Comparison of ENCODE assay signal across 28 cellular contexts in the genomic region with DNA sequence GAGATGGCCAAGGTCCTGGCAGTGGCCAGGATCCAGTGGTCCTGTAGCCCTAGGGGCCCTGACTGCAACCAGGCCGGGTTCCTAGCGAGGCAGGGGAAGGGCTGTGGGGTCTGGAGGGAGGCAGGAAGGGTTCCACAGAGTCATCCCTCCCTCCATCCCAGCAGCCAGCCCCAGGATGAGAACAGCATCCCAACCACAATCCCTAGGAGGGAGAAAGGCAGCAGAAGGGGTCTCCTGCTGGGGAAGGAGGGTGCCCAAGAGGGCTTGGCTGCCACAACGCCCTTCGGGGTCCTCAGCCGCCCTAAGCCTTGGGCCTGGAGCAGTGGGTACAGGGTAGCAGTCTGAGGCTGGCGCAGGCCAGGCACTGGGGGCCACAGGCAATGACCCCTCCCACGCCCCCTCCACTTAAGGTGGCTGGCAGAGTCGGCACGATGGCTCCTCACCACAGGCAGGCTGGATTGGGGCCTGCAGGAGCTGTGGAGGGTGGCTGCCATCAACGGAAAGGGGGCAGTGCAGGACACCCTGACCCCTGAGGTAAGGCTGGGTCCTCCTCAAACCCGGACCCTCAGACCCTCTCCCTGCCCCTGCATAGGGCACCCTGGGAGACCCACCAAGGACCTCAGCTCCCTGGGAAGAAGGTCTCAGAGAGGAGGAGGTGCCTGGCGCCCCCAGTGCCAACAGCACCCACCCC. TPM values are rescaled to one million over a fixed set of nuclear protein-coding genes. Genes with fewer than 3 reads are reported as not detected.
"Had no signal": no experiment of that assay in that cellular context is flagged by ENCODE, and none has a peak within 500 bp of the region (broad histone marks: within the 10 kb centered on the region; RNA-seq: fewer than 3 reads in every experiment).

No MANE protein-coding gene starts in this region.

- H3K4me1 Mint-ChIP-seq: activated CD4-positive, alpha-beta T cell treated with anti-CD3 and anti-CD28 coated beads, Interleukin-2, amount 10 ng/mL, durations not matched to agents 7 days and 5 days; activated CD8-positive, alpha-beta memory T cell treated with anti-CD3 and anti-CD28 coated beads, Interleukin-2, amount 10 ng/mL, durations not matched to agents 7 days and 5 days; naive thymus-derived CD4-positive, alpha-beta T cell had no signal

- H3K27me3 ChIP-seq: breast epithelium, neutrophil, pancreas, testis had no signal

- H3K27ac ChIP-seq: breast epithelium, coronary artery, esophagus muscularis mucosa, neutrophil, pancreas, SK-N-MC, testis, WERI-Rb-1 had no signal

- ATAC-seq: activated CD8-positive, alpha-beta memory T cell treated with anti-CD3 and anti-CD28 coated beads, Interleukin-2, amount 10 ng/mL, durations not matched to agents 7 days and 5 days; activated CD8-positive, alpha-beta T cell treated with anti-CD3 and anti-CD28 coated beads for 36 hours; activated naive CD4-positive, alpha-beta T cell treated with anti-CD3 and anti-CD28 coated beads, Interleukin-2, amount 50 U/mL, for 72 hours; naive thymus-derived CD4-positive, alpha-beta T cell; pancreas; sciatic nerve had no signal

- H3K9me3 ChIP-seq: breast epithelium, esophagus muscularis mucosa, neutrophil, pancreas, testis had no signal

- H3K27ac Mint-ChIP-seq: activated CD4-positive, alpha-beta T cell treated with anti-CD3 and anti-CD28 coated beads, Interleukin-2, amount 10 ng/mL, durations not matched to agents 7 days and 5 days; activated CD8-positive, alpha-beta memory T cell treated with anti-CD3 and anti-CD28 coated beads, Interleukin-2, amount 10 ng/mL, durations not matched to agents 7 days and 5 days; activated CD8-positive, alpha-beta T cell treated with anti-CD3 and anti-CD28 coated beads for 36 hours; activated naive CD4-positive, alpha-beta T cell treated with anti-CD3 and anti-CD28 coated beads, Interleukin-2, amount 50 U/mL, for 72 hours; activated T-helper 1 cell treated with anti-CD3 and anti-CD28 coated beads, Interleukin-12 subunit alpha, Interleukin-12 subunit beta, Interleukin-2, Interleukin-4 antibody, amounts not matched to agents 30 ng/mL and 10 ng/mL and 1 ng/mL, durations not matched to agents 14 hours and 24 hours and 36 hours; naive thymus-derived CD4-positive, alpha-beta T cell; type B pancreatic cell had no signal

- H3K9me3 Mint-ChIP-seq: activated CD4-positive, alpha-beta T cell treated with anti-CD3 and anti-CD28 coated beads, Interleukin-2, amount 10 ng/mL, durations not matched to agents 7 days and 5 days; activated CD8-positive, alpha-beta T cell treated with anti-CD3 and anti-CD28 coated beads for 36 hours; activated naive CD4-positive, alpha-beta T cell treated with anti-CD3 and anti-CD28 coated beads, Interleukin-2, amount 50 U/mL, for 72 hours; activated T-helper 1 cell treated with anti-CD3 and anti-CD28 coated beads, Interleukin-12 subunit alpha, Interleukin-12 subunit beta, Interleukin-2, Interleukin-4 antibody, amounts not matched to agents 30 ng/mL and 10 ng/mL and 1 ng/mL, durations not matched to agents 14 hours and 24 hours and 36 hours; naive thymus-derived CD4-positive, alpha-beta T cell; type B pancreatic cell had no signal

- H3K4me3 Mint-ChIP-seq: activated CD4-positive, alpha-beta T cell treated with anti-CD3 and anti-CD28 coated beads, Interleukin-2, amount 10 ng/mL, durations not matched to agents 7 days and 5 days; activated CD8-positive, alpha-beta memory T cell treated with anti-CD3 and anti-CD28 coated beads, Interleukin-2, amount 10 ng/mL, durations not matched to agents 7 days and 5 days; activated CD8-positive, alpha-beta T cell treated with anti-CD3 and anti-CD28 coated beads for 36 hours; activated T-helper 1 cell treated with anti-CD3 and anti-CD28 coated beads, Interleukin-12 subunit alpha, Interleukin-12 subunit beta, Interleukin-2, Interleukin-4 antibody, amounts not matched to agents 30 ng/mL and 10 ng/mL and 1 ng/mL, durations not matched to agents 14 hours and 24 hours and 36 hours; naive thymus-derived CD4-positive, alpha-beta T cell; type B pancreatic cell had no signal

- DNase-seq: activated CD4-positive, alpha-beta T cell treated with anti-CD3 and anti-CD28 coated beads, Interleukin-2, amount 10 ng/mL, durations not matched to agents 7 days and 5 days; activated CD4-positive, CD25-positive, alpha-beta regulatory T cell treated with anti-CD3 and anti-CD28 coated beads, Interleukin-2, amount 50 U/mL, for 72 hours; activated CD8-positive, alpha-beta memory T cell treated with anti-CD3 and anti-CD28 coated beads, Interleukin-2, amount 10 ng/mL, durations not matched to agents 7 days and 5 days; activated CD8-positive, alpha-beta T cell treated with anti-CD3 and anti-CD28 coated beads for 36 hours; activated gamma-delta T cell; activated T-cell treated with anti-CD3 and anti-CD28 coated beads for 4 hours; hippocampal formation; mesendoderm; naive thymus-derived CD4-positive, alpha-beta T cell; small intestine; stimulated activated CD4-positive, alpha-beta T cell treated with anti-CD3 and anti-CD28 coated beads, Interleukin-2, amount 100 ng/mL, for 48 hours; stimulated activated CD8-positive, alpha-beta memory T cell treated with anti-CD3 and anti-CD28 coated beads, Interleukin-4, amount 100 ng/mL, for 48 hours; stimulated activated naive CD4-positive, alpha-beta T cell; testis; WERI-Rb-1 had no signal

- H3K27me3 Mint-ChIP-seq: activated CD4-positive, alpha-beta T cell treated with anti-CD3 and anti-CD28 coated beads, Interleukin-2, amount 10 ng/mL, durations not matched to agents 7 days and 5 days; activated CD8-positive, alpha-beta memory T cell treated with anti-CD3 and anti-CD28 coated beads, Interleukin-2, amount 10 ng/mL, durations not matched to agents 7 days and 5 days; activated CD8-positive, alpha-beta T cell treated with anti-CD3 and anti-CD28 coated beads for 36 hours; naive thymus-derived CD4-positive, alpha-beta T cell; type B pancreatic cell had no signal

- H3K4me1 ChIP-seq: breast epithelium, esophagus muscularis mucosa, pancreas, testis had no signal

- H3K4me3 ChIP-seq: breast epithelium, coronary artery, esophagus muscularis mucosa, pancreas, SK-N-MC, testis had no signal

- H3K36me3 ChIP-seq: breast epithelium, esophagus muscularis mucosa, neutrophil, pancreas, WERI-Rb-1 had no signal

- H3K36me3 Mint-ChIP-seq: activated CD8-positive, alpha-beta memory T cell treated with anti-CD3 and anti-CD28 coated beads, Interleukin-2, amount 10 ng/mL, durations not matched to agents 7 days and 5 days; activated naive CD4-positive, alpha-beta T cell treated with anti-CD3 and anti-CD28 coated beads, Interleukin-2, amount 50 U/mL, for 72 hours; naive thymus-derived CD4-positive, alpha-beta T cell; type B pancreatic cell had no signal

RNA-seq across cellular contexts. Expression of gene SLC22A12, which starts 7.2 kb away (rescaled TPM):
- total RNA-seq: activated CD4-positive, alpha-beta T cell treated with anti-CD3 and anti-CD28 coated beads, Interleukin-2, amount 10 ng/mL, durations not matched to agents 7 days and 5 days; activated CD8-positive, alpha-beta memory T cell treated with anti-CD3 and anti-CD28 coated beads, Interleukin-2, amount 10 ng/mL, durations not matched to agents 7 days and 5 days; activated CD8-positive, alpha-beta T cell treated with anti-CD3 and anti-CD28 coated beads for 36 hours; activated naive CD4-positive, alpha-beta T cell treated with anti-CD3 and anti-CD28 coated beads, Interleukin-2, amount 50 U/mL, for 72 hours; activated T-helper 1 cell treated with anti-CD3 and anti-CD28 coated beads, Interleukin-12 subunit alpha, Interleukin-12 subunit beta, Interleukin-2, Interleukin-4 antibody, amounts not matched to agents 30 ng/mL and 10 ng/mL and 1 ng/mL, durations not matched to agents 14 hours and 24 hours and 36 hours; breast epithelium; esophagus muscularis mucosa; frontal cortex; lower leg skin; naive thymus-derived CD4-positive, alpha-beta T cell; pancreas; pulmonary artery endothelial cell; sciatic nerve; testis had no signal

RNA-seq across cellular contexts. Expression of gene SLC22A11, which starts 42.5 kb away (rescaled TPM):
- total RNA-seq: activated CD4-positive, alpha-beta T cell treated with anti-CD3 and anti-CD28 coated beads, Interleukin-2, amount 10 ng/mL, durations not matched to agents 7 days and 5 days; activated CD8-positive, alpha-beta memory T cell treated with anti-CD3 and anti-CD28 coated beads, Interleukin-2, amount 10 ng/mL, durations not matched to agents 7 days and 5 days; activated CD8-positive, alpha-beta T cell treated with anti-CD3 and anti-CD28 coated beads for 36 hours; activated naive CD4-positive, alpha-beta T cell treated with anti-CD3 and anti-CD28 coated beads, Interleukin-2, amount 50 U/mL, for 72 hours; activated T-helper 1 cell treated with anti-CD3 and anti-CD28 coated beads, Interleukin-12 subunit alpha, Interleukin-12 subunit beta, Interleukin-2, Interleukin-4 antibody, amounts not matched to agents 30 ng/mL and 10 ng/mL and 1 ng/mL, durations not matched to agents 14 hours and 24 hours and 36 hours; breast epithelium; esophagus muscularis mucosa; frontal cortex; naive thymus-derived CD4-positive, alpha-beta T cell; pulmonary artery endothelial cell; sciatic nerve had no signal
